5 cellular contexts compared by ENCODE assay signal in genomic region chrX:143206961-143207360, GRCh38.
"Had no signal": no experiment of that assay in that cellular context is flagged by ENCODE, and none has a peak within 500 bp of the region (broad histone marks: within the 10 kb centered on the region; RNA-seq: fewer than 3 reads in every experiment).

No MANE protein-coding gene starts in this region.

- H3K4me3 Mint-ChIP-seq: GM23338, H9 had no signal

- H3K27ac Mint-ChIP-seq: GM23338, H9 had no signal

- H3K4me1 Mint-ChIP-seq: H9 had no signal

- H3K9me3 Mint-ChIP-seq: GM23338 had no signal

- ATAC-seq: GM23338, K562 had no signal

- H3K4me3 ChIP-seq: GM23338, K562 had no signal

- DNase-seq: H9, HCEC 1CT, IMR-90 had no signal
